1 cellular context compared by ENCODE assay signal in genomic region chr3:33057320-33058298, GRCh38.
TF ChIP-seq lines count a peak whose summit lies in the region.

No MANE protein-coding gene starts in this region.

TF ChIP-seq in HepG2, 621 proteins besides CTCF, POLR2A, EP300 and RAD21 (continued from another document and continues in another):
- no peak for TF ChIP-seq GLMP (CRISPR knock-in tag; IDR thresholded peaks at IDR 0.05; ENCODE audit: borderline replicate concordance)
- TF ChIP-seq HMGXB4 (CRISPR knock-in tag; IDR thresholded peaks at IDR 0.05; ENCODE audit: borderline replicate concordance in 1 of 2, low read depth in 1 of 2): 0 out of 4 replicates have a peak, but pooled peaks of 1 of the 2 experiments have one; percentile 36
- TF ChIP-seq KDM5B (CRISPR knock-in tag; IDR thresholded peaks at IDR 0.05; ENCODE audit: borderline replicate concordance): no peak; the same call in 1 of the 2 replicates
- TF ChIP-seq ZFX (CRISPR knock-in tag; IDR thresholded peaks at IDR 0.05; ENCODE audit: low read depth): peak; percentile 45; the same call in 1 of the 2 replicates
- no peak for TF ChIP-seq THAP7 (CRISPR knock-in tag; IDR thresholded peaks at IDR 0.05)
- TF ChIP-seq, protein P1, sequence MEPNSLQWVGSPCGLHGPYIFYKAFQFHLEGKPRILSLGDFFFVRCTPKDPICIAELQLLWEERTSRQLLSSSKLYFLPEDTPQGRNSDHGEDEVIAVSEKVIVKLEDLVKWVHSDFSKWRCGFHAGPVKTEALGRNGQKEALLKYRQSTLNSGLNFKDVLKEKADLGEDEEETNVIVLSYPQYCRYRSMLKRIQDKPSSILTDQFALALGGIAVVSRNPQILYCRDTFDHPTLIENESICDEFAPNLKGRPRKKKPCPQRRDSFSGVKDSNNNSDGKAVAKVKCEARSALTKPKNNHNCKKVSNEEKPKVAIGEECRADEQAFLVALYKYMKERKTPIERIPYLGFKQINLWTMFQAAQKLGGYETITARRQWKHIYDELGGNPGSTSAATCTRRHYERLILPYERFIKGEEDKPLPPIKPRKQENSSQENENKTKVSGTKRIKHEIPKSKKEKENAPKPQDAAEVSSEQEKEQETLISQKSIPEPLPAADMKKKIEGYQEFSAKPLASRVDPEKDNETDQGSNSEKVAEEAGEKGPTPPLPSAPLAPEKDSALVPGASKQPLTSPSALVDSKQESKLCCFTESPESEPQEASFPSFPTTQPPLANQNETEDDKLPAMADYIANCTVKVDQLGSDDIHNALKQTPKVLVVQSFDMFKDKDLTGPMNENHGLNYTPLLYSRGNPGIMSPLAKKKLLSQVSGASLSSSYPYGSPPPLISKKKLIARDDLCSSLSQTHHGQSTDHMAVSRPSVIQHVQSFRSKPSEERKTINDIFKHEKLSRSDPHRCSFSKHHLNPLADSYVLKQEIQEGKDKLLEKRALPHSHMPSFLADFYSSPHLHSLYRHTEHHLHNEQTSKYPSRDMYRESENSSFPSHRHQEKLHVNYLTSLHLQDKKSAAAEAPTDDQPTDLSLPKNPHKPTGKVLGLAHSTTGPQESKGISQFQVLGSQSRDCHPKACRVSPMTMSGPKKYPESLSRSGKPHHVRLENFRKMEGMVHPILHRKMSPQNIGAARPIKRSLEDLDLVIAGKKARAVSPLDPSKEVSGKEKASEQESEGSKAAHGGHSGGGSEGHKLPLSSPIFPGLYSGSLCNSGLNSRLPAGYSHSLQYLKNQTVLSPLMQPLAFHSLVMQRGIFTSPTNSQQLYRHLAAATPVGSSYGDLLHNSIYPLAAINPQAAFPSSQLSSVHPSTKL (CRISPR knock-in tag; IDR thresholded peaks at IDR 0.05): peak; percentile 83
- TF ChIP-seq MED8 (CRISPR knock-in tag; IDR thresholded peaks at IDR 0.05; ENCODE audit: insufficient replicate concordance): no peak
- no peak for TF ChIP-seq KDM5A (IDR thresholded peaks at IDR 0.05; ENCODE audit: borderline replicate concordance, low read length)
- no peak for TF ChIP-seq HIVEP1 (CRISPR knock-in tag; IDR thresholded peaks at IDR 0.05)
- no peak for TF ChIP-seq RARG (CRISPR knock-in tag; IDR thresholded peaks at IDR 0.05; ENCODE audit: low read depth)
- TF ChIP-seq ZNF772 (CRISPR knock-in tag; IDR thresholded peaks at IDR 0.05): 0 out of 2 replicates have a peak, but pooled peaks have one; percentile 36
- no peak for TF ChIP-seq TCF7 (IDR thresholded peaks at IDR 0.05; ENCODE audit: low read depth)
- no peak for TF ChIP-seq POLR2AphosphoS2 (IDR thresholded peaks at IDR 0.05; ENCODE audit: low read depth, low read length)
- TF ChIP-seq ZNF280D (CRISPR knock-in tag; IDR thresholded peaks at IDR 0.05): no peak
- TF ChIP-seq PAF1 (CRISPR knock-in tag; IDR thresholded peaks at IDR 0.05): no peak
- TF ChIP-seq ZIK1 (CRISPR knock-in tag; IDR thresholded peaks at IDR 0.05; ENCODE audit: borderline replicate concordance, low read depth): no peak
- peak; percentile 49; the same call in 1 of the 2 replicates for TF ChIP-seq SMAD3 (CRISPR knock-in tag; IDR thresholded peaks at IDR 0.05)
- TF ChIP-seq, protein P2, sequence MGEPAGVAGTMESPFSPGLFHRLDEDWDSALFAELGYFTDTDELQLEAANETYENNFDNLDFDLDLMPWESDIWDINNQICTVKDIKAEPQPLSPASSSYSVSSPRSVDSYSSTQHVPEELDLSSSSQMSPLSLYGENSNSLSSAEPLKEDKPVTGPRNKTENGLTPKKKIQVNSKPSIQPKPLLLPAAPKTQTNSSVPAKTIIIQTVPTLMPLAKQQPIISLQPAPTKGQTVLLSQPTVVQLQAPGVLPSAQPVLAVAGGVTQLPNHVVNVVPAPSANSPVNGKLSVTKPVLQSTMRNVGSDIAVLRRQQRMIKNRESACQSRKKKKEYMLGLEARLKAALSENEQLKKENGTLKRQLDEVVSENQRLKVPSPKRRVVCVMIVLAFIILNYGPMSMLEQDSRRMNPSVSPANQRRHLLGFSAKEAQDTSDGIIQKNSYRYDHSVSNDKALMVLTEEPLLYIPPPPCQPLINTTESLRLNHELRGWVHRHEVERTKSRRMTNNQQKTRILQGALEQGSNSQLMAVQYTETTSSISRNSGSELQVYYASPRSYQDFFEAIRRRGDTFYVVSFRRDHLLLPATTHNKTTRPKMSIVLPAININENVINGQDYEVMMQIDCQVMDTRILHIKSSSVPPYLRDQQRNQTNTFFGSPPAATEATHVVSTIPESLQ (CRISPR knock-in tag; conservative IDR thresholded peaks at IDR 0.05): no peak
- no peak for TF ChIP-seq GABPA (IDR thresholded peaks at IDR 0.05; ENCODE audit: low read depth, low read length)
- TF ChIP-seq GABPA (CRISPR knock-in tag; IDR thresholded peaks at IDR 0.05; ENCODE audit: low read depth): no peak; the same call in 1 of the 2 replicates
- TF ChIP-seq, protein P3, sequence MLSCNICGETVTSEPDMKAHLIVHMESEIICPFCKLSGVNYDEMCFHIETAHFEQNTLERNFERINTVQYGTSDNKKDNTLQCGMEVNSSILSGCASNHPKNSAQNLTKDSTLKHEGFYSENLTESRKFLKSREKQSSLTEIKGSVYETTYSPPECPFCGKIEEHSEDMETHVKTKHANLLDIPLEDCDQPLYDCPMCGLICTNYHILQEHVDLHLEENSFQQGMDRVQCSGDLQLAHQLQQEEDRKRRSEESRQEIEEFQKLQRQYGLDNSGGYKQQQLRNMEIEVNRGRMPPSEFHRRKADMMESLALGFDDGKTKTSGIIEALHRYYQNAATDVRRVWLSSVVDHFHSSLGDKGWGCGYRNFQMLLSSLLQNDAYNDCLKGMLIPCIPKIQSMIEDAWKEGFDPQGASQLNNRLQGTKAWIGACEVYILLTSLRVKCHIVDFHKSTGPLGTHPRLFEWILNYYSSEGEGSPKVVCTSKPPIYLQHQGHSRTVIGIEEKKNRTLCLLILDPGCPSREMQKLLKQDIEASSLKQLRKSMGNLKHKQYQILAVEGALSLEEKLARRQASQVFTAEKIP (CRISPR knock-in tag; IDR thresholded peaks at IDR 0.05; ENCODE audit: borderline replicate concordance): no peak
- TF ChIP-seq HOXD1 (CRISPR knock-in tag; IDR thresholded peaks at IDR 0.05): no peak
- no peak for TF ChIP-seq NPAS2 (CRISPR knock-in tag; IDR thresholded peaks at IDR 0.05; ENCODE audit: borderline replicate concordance)
- 0 out of 2 replicates have a peak, but pooled peaks have one; percentile 25 for TF ChIP-seq HNF1A (IDR thresholded peaks at IDR 0.05; ENCODE audit: low read depth)
- TF ChIP-seq HNF1A (CRISPR knock-in tag; IDR thresholded peaks at IDR 0.05; ENCODE audit: borderline replicate concordance): no peak
- TF ChIP-seq, protein P4, sequence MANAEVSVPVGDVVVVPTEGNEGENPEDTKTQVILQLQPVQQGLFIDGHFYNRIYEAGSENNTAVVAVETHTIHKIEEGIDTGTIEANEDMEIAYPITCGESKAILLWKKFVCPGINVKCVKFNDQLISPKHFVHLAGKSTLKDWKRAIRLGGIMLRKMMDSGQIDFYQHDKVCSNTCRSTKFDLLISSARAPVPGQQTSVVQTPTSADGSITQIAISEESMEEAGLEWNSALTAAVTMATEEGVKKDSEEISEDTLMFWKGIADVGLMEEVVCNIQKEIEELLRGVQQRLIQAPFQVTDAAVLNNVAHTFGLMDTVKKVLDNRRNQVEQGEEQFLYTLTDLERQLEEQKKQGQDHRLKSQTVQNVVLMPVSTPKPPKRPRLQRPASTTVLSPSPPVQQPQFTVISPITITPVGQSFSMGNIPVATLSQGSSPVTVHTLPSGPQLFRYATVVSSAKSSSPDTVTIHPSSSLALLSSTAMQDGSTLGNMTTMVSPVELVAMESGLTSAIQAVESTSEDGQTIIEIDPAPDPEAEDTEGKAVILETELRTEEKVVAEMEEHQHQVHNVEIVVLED (CRISPR knock-in tag; IDR thresholded peaks at IDR 0.05; ENCODE audit: borderline replicate concordance): no peak
- TF ChIP-seq MAFG (CRISPR knock-in tag; IDR thresholded peaks at IDR 0.05): no peak
- no peak for TF ChIP-seq CAMTA2 (CRISPR knock-in tag; IDR thresholded peaks at IDR 0.05; ENCODE audit: borderline replicate concordance)
- no peak for TF ChIP-seq ZNF253 (CRISPR knock-in tag; IDR thresholded peaks at IDR 0.05; ENCODE audit: borderline replicate concordance)
- TF ChIP-seq, protein P5, sequence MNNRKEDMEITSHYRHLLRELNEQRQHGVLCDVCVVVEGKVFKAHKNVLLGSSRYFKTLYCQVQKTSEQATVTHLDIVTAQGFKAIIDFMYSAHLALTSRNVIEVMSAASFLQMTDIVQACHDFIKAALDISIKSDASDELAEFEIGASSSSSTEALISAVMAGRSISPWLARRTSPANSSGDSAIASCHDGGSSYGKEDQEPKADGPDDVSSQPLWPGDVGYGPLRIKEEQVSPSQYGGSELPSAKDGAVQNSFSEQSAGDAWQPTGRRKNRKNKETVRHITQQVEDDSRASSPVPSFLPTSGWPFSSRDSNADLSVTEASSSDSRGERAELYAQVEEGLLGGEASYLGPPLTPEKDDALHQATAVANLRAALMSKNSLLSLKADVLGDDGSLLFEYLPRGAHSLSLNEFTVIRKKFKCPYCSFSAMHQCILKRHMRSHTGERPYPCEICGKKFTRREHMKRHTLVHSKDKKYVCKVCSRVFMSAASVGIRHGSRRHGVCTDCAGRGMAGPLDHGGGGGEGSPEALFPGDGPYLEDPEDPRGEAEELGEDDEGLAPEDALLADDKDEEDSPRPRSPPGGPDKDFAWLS (CRISPR knock-in tag; IDR thresholded peaks at IDR 0.05; ENCODE audit: borderline replicate concordance): no peak
- TF ChIP-seq RELA (CRISPR knock-in tag; IDR thresholded peaks at IDR 0.05): no peak
